1 cellular context compared by ENCODE assay signal in the genomic region with DNA sequence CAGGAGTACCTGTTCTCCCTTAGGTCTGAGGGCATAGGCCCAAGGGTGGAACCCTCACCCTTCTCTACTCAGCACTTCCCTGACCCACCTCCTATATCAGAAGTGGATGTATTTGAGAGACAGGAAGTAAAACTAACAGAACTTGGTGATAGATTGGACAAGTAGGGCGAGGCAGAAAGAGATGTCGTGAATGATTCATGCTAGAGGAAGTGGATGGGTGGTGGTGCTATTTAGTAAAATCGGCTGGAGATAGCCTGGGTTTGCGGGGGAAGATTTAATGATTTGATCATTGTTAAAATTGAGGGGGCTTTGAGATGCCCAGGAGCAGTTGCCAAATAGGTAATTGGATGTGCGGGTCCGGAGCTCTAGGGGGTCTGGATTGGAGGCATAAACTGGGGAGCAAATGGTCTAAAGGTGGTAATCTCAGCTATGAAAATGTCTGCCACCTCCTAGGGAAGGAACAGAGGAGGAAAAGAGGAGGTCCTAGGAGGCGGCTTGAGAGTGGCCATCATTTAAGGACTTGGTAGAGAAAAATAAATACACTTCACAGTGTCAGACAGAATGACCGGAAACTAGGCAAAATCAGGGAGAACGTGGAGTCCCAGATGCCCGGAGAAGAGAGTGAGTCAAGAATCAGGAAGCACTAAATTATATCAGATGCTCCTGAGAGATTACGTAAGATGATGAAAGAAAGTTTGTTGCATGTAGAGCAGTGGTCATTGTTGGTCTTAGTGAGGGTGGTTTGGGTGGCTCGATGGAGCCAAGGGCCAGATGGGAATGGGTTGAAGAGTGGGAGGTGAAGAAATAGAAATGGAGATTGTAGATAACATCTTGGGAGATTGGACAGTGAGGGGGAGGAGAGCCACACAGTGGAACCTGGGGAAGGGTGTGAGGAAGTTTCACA.
TF ChIP-seq lines count a peak whose summit lies in the region.

No MANE protein-coding gene starts in this region.

TF ChIP-seq in K562, 482 proteins besides CTCF, POLR2A, EP300 and RAD21 (continued from another document):
- TF ChIP-seq, protein P1, sequence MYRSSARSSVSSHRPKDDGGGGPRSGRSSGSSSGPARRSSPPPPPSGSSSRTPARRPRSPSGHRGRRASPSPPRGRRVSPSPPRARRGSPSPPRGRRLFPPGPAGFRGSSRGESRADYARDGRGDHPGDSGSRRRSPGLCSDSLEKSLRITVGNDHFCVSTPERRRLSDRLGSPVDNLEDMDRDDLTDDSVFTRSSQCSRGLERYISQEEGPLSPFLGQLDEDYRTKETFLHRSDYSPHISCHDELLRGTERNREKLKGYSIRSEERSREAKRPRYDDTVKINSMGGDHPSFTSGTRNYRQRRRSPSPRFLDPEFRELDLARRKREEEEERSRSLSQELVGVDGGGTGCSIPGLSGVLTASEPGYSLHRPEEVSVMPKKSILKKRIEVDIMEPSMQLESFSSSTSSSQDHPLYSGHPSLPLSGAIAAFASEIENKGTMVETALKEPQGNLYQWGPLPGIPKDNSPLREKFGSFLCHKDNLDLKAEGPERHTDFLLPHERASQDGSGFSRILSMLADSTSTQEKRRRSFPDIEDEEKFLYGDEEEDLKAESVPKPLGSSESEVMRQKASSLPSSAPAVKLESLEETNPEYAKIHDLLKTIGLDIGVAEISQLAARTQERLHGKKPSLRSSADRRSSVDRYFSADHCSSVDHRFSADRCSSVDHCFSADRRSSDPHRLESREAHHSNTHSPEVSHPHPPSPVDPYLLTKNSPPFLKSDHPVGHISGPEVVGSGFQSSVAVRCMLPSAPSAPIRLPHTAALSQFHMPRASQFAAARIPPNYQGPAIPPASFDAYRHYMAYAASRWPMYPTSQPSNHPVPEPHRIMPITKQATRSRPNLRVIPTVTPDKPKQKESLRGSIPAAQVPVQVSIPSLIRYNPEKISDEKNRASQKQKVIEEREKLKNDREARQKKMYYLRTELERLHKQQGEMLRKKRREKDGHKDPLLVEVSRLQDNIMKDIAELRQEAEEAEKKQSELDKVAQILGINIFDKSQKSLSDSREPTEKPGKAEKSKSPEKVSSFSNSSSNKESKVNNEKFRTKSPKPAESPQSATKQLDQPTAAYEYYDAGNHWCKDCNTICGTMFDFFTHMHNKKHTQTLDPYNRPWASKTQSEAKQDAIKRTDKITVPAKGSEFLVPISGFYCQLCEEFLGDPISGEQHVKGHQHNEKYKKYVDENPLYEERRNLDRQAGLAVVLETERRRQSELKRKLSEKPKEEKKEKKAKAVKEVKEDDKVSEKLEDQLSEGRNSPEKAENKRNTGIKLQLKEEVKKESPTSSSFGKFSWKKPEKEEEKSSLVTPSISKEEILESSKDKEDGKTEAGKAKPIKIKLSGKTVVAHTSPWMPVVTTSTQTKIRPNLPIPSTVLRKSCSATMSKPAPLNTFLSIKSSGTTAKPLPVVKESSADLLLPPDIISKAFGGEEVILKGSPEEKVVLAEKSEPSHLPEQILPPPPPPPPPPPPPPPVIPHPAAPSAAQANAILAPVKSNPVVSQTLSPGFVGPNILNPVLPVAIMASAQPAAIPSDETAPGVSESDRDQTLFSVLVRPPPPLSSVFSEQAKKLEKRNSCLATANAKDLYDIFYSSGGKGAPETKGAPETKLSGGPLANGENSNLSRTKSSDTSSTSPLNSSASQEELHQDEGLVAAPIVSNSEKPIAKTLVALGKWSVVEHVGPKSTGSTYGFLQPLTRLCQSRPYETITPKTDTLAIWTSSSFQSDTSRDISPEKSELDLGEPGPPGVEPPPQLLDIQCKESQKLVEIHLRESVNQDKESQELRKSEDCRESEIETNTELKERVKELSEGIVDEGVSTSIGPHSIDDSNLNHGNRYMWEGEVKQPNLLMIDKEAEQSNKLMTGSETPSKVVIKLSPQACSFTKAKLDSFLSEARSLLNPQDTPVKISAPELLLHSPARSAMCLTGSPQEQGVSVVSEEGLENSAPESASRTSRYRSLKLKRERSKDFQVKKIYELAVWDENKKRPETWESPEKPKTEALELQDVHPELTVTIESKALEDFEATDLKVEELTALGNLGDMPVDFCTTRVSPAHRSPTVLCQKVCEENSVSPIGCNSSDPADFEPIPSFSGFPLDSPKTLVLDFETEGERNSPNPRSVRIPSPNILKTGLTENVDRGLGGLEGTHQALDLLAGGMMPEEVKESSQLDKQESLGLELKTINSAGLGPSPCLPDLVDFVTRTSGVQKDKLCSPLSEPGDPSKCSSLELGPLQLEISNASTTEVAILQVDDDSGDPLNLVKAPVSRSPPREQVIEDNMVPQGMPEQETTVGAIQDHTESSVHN (IDR thresholded peaks at IDR 0.05; ENCODE audit: borderline replicate concordance in 1 of 2, low read depth in 1 of 2) = peak in 1 of 2 experiments; percentile 66; a peak in 1 of 4 replicates
- TF ChIP-seq GATAD2B (IDR thresholded peaks at IDR 0.05; ENCODE audit: borderline replicate concordance) (0 out of 2 replicates have a peak, but pooled peaks have one; percentile 35), ZNF121 (CRISPR knock-in tag; conservative IDR thresholded peaks at IDR 0.05) (no peak)
TF ChIP-seq in K562: peak in this region for 106.
